ENCODE assay signal across 4 cellular contexts in the genomic region with DNA sequence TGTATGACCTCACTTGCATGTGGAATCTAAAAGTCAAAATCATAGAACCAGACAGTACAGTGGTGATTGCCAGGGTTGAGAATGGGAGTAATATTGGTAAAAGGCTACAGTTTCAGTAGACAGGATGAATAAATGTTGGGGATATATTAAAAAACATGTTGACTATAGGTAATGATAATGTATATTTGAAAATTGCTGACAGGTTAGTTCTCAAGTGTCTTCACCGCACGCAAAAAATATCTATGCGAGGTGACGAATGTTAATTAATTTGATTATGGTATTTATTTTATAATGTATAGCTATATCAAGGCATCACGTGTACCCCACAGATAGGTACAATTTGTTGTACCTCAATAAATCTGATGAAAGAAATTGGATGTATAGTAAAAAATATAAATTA.
A peak's percentile ranks its signal among the peaks of the same experiment; 100 is the strongest.
TF ChIP-seq lines count a peak whose summit lies in the region.

No MANE protein-coding gene starts in this region.

TF ChIP-seq in HepG2, 621 proteins besides CTCF, POLR2A, EP300 and RAD21:
- no peak for TF ChIP-seq FOXK1 (CRISPR knock-in tag; IDR thresholded peaks at IDR 0.05; ENCODE audit: borderline replicate concordance, low read depth)
- TF ChIP-seq MAFK (conservative IDR thresholded peaks at IDR 0.05 in 1 of 2, IDR thresholded peaks at IDR 0.05 in 1 of 2; ENCODE audit: low read length in 2 of 2): peak; percentile 5 to 73; a peak in 2 of 4 replicates
- TF ChIP-seq MAFF (IDR thresholded peaks at IDR 0.05; ENCODE audit: low read depth, low read length): peak; percentile 51
TF ChIP-seq in HepG2: peak in this region for 2.

TF ChIP-seq in A549, 52 proteins besides CTCF, POLR2A, EP300 and RAD21:
- TF ChIP-seq HDAC2 (IDR thresholded peaks at IDR 0.05): no peak
- peak; percentile 38 for TF ChIP-seq MAFK (IDR thresholded peaks at IDR 0.05; ENCODE audit: partially characterized antibody)

TF ChIP-seq in IMR-90, 13 proteins besides CTCF, POLR2A, EP300 and RAD21:
- TF ChIP-seq FOS (IDR thresholded peaks at IDR 0.05; ENCODE audit: low read depth, low read length) (no peak), MAZ (IDR thresholded peaks at IDR 0.05; ENCODE audit: borderline replicate concordance, low read depth, low read length) (no peak), RFX5 (IDR thresholded peaks at IDR 0.05; ENCODE audit: low read depth, low read length) (no peak), MAFK (IDR thresholded peaks at IDR 0.05; ENCODE audit: low read depth, low read length) (peak; percentile 66), BHLHE40 (IDR thresholded peaks at IDR 0.05; ENCODE audit: low read depth, low read length) (no peak), SMC3 (IDR thresholded peaks at IDR 0.05; ENCODE audit: low read depth, low read length) (no peak), MXI1 (IDR thresholded peaks at IDR 0.05; ENCODE audit: borderline replicate concordance, low read depth, low read length) (no peak)
- TF ChIP-seq, protein P1, sequence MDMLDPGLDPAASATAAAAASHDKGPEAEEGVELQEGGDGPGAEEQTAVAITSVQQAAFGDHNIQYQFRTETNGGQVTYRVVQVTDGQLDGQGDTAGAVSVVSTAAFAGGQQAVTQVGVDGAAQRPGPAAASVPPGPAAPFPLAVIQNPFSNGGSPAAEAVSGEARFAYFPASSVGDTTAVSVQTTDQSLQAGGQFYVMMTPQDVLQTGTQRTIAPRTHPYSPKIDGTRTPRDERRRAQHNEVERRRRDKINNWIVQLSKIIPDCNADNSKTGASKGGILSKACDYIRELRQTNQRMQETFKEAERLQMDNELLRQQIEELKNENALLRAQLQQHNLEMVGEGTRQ (IDR thresholded peaks at IDR 0.05; ENCODE audit: low read depth, low read length): no peak

TF ChIP-seq in K562, 482 proteins besides CTCF, POLR2A, EP300 and RAD21:
- no peak for TF ChIP-seq BMI1 (IDR thresholded peaks at IDR 0.05; ENCODE audit: low read length)
- TF ChIP-seq SIX5 (IDR thresholded peaks at IDR 0.05; ENCODE audit: borderline replicate concordance in 1 of 2, insufficient read depth in 1 of 2, low read depth in 1 of 2, low read length in 2 of 2): no peak
- no peak for TF ChIP-seq CBX8 (IDR thresholded peaks at IDR 0.05; ENCODE audit: borderline replicate concordance, extremely low read depth, low read depth, low read length, poor library complexity, severe bottlenecking)
- TF ChIP-seq, protein P2, sequence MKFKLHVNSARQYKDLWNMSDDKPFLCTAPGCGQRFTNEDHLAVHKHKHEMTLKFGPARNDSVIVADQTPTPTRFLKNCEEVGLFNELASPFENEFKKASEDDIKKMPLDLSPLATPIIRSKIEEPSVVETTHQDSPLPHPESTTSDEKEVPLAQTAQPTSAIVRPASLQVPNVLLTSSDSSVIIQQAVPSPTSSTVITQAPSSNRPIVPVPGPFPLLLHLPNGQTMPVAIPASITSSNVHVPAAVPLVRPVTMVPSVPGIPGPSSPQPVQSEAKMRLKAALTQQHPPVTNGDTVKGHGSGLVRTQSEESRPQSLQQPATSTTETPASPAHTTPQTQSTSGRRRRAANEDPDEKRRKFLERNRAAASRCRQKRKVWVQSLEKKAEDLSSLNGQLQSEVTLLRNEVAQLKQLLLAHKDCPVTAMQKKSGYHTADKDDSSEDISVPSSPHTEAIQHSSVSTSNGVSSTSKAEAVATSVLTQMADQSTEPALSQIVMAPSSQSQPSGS (CRISPR knock-in tag; IDR thresholded peaks at IDR 0.05): no peak
- TF ChIP-seq, protein P3, sequence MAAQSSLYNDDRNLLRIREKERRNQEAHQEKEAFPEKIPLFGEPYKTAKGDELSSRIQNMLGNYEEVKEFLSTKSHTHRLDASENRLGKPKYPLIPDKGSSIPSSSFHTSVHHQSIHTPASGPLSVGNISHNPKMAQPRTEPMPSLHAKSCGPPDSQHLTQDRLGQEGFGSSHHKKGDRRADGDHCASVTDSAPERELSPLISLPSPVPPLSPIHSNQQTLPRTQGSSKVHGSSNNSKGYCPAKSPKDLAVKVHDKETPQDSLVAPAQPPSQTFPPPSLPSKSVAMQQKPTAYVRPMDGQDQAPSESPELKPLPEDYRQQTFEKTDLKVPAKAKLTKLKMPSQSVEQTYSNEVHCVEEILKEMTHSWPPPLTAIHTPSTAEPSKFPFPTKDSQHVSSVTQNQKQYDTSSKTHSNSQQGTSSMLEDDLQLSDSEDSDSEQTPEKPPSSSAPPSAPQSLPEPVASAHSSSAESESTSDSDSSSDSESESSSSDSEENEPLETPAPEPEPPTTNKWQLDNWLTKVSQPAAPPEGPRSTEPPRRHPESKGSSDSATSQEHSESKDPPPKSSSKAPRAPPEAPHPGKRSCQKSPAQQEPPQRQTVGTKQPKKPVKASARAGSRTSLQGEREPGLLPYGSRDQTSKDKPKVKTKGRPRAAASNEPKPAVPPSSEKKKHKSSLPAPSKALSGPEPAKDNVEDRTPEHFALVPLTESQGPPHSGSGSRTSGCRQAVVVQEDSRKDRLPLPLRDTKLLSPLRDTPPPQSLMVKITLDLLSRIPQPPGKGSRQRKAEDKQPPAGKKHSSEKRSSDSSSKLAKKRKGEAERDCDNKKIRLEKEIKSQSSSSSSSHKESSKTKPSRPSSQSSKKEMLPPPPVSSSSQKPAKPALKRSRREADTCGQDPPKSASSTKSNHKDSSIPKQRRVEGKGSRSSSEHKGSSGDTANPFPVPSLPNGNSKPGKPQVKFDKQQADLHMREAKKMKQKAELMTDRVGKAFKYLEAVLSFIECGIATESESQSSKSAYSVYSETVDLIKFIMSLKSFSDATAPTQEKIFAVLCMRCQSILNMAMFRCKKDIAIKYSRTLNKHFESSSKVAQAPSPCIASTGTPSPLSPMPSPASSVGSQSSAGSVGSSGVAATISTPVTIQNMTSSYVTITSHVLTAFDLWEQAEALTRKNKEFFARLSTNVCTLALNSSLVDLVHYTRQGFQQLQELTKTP (IDR thresholded peaks at IDR 0.05; ENCODE audit: low read depth in 1 of 2, partially characterized antibody in 2 of 2): no peak
- TF ChIP-seq, protein P4, sequence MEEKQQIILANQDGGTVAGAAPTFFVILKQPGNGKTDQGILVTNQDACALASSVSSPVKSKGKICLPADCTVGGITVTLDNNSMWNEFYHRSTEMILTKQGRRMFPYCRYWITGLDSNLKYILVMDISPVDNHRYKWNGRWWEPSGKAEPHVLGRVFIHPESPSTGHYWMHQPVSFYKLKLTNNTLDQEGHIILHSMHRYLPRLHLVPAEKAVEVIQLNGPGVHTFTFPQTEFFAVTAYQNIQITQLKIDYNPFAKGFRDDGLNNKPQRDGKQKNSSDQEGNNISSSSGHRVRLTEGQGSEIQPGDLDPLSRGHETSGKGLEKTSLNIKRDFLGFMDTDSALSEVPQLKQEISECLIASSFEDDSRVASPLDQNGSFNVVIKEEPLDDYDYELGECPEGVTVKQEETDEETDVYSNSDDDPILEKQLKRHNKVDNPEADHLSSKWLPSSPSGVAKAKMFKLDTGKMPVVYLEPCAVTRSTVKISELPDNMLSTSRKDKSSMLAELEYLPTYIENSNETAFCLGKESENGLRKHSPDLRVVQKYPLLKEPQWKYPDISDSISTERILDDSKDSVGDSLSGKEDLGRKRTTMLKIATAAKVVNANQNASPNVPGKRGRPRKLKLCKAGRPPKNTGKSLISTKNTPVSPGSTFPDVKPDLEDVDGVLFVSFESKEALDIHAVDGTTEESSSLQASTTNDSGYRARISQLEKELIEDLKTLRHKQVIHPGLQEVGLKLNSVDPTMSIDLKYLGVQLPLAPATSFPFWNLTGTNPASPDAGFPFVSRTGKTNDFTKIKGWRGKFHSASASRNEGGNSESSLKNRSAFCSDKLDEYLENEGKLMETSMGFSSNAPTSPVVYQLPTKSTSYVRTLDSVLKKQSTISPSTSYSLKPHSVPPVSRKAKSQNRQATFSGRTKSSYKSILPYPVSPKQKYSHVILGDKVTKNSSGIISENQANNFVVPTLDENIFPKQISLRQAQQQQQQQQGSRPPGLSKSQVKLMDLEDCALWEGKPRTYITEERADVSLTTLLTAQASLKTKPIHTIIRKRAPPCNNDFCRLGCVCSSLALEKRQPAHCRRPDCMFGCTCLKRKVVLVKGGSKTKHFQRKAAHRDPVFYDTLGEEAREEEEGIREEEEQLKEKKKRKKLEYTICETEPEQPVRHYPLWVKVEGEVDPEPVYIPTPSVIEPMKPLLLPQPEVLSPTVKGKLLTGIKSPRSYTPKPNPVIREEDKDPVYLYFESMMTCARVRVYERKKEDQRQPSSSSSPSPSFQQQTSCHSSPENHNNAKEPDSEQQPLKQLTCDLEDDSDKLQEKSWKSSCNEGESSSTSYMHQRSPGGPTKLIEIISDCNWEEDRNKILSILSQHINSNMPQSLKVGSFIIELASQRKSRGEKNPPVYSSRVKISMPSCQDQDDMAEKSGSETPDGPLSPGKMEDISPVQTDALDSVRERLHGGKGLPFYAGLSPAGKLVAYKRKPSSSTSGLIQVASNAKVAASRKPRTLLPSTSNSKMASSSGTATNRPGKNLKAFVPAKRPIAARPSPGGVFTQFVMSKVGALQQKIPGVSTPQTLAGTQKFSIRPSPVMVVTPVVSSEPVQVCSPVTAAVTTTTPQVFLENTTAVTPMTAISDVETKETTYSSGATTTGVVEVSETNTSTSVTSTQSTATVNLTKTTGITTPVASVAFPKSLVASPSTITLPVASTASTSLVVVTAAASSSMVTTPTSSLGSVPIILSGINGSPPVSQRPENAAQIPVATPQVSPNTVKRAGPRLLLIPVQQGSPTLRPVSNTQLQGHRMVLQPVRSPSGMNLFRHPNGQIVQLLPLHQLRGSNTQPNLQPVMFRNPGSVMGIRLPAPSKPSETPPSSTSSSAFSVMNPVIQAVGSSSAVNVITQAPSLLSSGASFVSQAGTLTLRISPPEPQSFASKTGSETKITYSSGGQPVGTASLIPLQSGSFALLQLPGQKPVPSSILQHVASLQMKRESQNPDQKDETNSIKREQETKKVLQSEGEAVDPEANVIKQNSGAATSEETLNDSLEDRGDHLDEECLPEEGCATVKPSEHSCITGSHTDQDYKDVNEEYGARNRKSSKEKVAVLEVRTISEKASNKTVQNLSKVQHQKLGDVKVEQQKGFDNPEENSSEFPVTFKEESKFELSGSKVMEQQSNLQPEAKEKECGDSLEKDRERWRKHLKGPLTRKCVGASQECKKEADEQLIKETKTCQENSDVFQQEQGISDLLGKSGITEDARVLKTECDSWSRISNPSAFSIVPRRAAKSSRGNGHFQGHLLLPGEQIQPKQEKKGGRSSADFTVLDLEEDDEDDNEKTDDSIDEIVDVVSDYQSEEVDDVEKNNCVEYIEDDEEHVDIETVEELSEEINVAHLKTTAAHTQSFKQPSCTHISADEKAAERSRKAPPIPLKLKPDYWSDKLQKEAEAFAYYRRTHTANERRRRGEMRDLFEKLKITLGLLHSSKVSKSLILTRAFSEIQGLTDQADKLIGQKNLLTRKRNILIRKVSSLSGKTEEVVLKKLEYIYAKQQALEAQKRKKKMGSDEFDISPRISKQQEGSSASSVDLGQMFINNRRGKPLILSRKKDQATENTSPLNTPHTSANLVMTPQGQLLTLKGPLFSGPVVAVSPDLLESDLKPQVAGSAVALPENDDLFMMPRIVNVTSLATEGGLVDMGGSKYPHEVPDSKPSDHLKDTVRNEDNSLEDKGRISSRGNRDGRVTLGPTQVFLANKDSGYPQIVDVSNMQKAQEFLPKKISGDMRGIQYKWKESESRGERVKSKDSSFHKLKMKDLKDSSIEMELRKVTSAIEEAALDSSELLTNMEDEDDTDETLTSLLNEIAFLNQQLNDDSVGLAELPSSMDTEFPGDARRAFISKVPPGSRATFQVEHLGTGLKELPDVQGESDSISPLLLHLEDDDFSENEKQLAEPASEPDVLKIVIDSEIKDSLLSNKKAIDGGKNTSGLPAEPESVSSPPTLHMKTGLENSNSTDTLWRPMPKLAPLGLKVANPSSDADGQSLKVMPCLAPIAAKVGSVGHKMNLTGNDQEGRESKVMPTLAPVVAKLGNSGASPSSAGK (IDR thresholded peaks at IDR 0.05): no peak
- TF ChIP-seq CHD2 (IDR thresholded peaks at IDR 0.05; ENCODE audit: low read depth, low read length): no peak
- TF ChIP-seq, protein P5, sequence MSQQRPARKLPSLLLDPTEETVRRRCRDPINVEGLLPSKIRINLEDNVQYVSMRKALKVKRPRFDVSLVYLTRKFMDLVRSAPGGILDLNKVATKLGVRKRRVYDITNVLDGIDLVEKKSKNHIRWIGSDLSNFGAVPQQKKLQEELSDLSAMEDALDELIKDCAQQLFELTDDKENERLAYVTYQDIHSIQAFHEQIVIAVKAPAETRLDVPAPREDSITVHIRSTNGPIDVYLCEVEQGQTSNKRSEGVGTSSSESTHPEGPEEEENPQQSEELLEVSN (IDR thresholded peaks at IDR 0.05; ENCODE audit: borderline replicate concordance in 1 of 2, extremely low read depth in 1 of 2, insufficient read depth in 1 of 2, insufficient read length in 1 of 2, low read depth in 1 of 2, low read length in 1 of 2, poor library complexity in 1 of 2, severe bottlenecking in 1 of 2): no peak
- TF ChIP-seq ZNF316 (IDR thresholded peaks at IDR 0.05): peak; percentile 39; the same call in 1 of the 2 replicates
